In the genomic region with DNA sequence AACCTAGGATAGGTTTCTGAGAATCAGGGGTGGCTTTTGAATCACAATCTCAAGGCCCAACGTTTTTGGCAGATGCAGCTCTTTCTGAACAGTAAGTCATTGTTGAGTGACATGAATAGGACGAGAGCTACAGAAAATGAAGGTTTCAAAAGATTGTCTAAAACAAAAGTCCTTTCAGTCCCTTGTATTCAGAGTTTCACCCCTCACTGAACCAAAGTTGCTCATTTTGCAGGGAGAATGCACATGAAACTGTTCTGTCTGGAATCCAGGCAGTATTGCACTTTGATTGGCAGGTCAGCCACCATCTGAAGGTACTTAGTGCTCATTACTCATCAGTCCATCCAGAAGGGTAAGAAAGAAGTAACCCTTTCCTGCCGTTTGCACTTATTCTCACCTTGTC, we compare ENCODE assay signal across 19 cellular contexts. TPM values are rescaled to one million over a fixed set of nuclear protein-coding genes. Genes with fewer than 3 reads are reported as not detected.
DNase-seq lines count a peak whose midpoint lies in the region; ATAC-seq and TF ChIP-seq lines count a peak whose summit lies in the region.
"Had no signal": no experiment of that assay in that cellular context is flagged by ENCODE, and none has a peak within 500 bp of the region (broad histone marks: within the 10 kb centered on the region; RNA-seq: fewer than 3 reads in every experiment).

No MANE protein-coding gene starts in this region.

- no peak overlapping the region for H3K27ac ChIP-seq in CD4-positive, CD25-positive, alpha-beta regulatory T cell (ENCODE audit: insufficient read depth, low read length, poor library complexity, severe bottlenecking)
- peak overlapping the region; percentile 30 for H3K27ac ChIP-seq in cingulate gyrus (ENCODE audit: low read depth, low read length)
- no peak overlapping the region for H3K27ac ChIP-seq in vagina
- H3K27ac ChIP-seq: right atrium auricular region had no signal

- H3K27me3 ChIP-seq in CD4-positive, CD25-positive, alpha-beta regulatory T cell (ENCODE audit: control insufficient read depth, insufficient read depth, low read length): no peaks in the 10 kb centered on the region
- H3K27me3 ChIP-seq in vagina: no peaks in the 10 kb centered on the region
- H3K27me3 ChIP-seq: MG63, right atrium auricular region, tibial nerve had no signal

- no peak for DNase-seq in CD4-positive, CD25-positive, alpha-beta regulatory T cell
- DNase-seq in OCI-M1 (lab: John Stamatoyannopoulos, UW) (peak; percentile 28), midbrain (lab: John Stamatoyannopoulos, UW) (peak; percentile 54), vagina (ENCODE audit: extremely low spot score in 2 of 2) (no peak), progenitor cell of endocrine pancreas (ENCODE audit: low spot score, unreplicated experiment) (no peak), sciatic nerve (ENCODE audit: low spot score) (no peak)
- DNase-seq: activated CD8-positive, alpha-beta memory T cell treated with anti-CD3 and anti-CD28 coated beads, Interleukin-2, amount 50 U/mL, for 4 hours; BE2C; DMS 273 treated with DMSO at 0.1 percent for 48 hours; left ventricle myocardium superior; MG63; naive B cell; NCI-H1930; NCI-H526 had no signal

- H3K36me3 ChIP-seq in CD4-positive, CD25-positive, alpha-beta regulatory T cell (ENCODE audit: control insufficient read depth, insufficient read depth, low read length): no peaks in the 10 kb centered on the region
- H3K36me3 ChIP-seq in vagina: no peaks in the 10 kb centered on the region
- H3K36me3 ChIP-seq: BE2C, MG63, right atrium auricular region, tibial nerve had no signal

- H3K9me3 ChIP-seq in CD4-positive, CD25-positive, alpha-beta regulatory T cell (ENCODE audit: control insufficient read depth in 2 of 2, low read length in 2 of 2): no peaks in the 10 kb centered on the region
- no peaks in the 10 kb centered on the region for H3K9me3 ChIP-seq in vagina
- H3K9me3 ChIP-seq: BE2C, MG63, right atrium auricular region, tibial nerve had no signal

- intact Hi-C loops in vagina (cut with DNase I): no loop called here
- intact Hi-C loops in sciatic nerve (cut with DNase I): no loop called here

- H3K4me1 ChIP-seq in CD4-positive, CD25-positive, alpha-beta regulatory T cell (ENCODE audit: control insufficient read depth, insufficient read depth, low read length, poor library complexity, severe bottlenecking): peaks cover 7% of the 10 kb centered on the region
- peaks cover 8% of the 10 kb centered on the region for H3K4me1 ChIP-seq in vagina
- H3K4me1 ChIP-seq: BE2C, right atrium auricular region had no signal

- H3K36me3 Mint-ChIP-seq in CD4-positive, CD25-positive, alpha-beta regulatory T cell: no peaks in the 10 kb centered on the region
- H3K36me3 Mint-ChIP-seq in progenitor cell of endocrine pancreas (ENCODE audit: insufficient read depth): no peaks in the 10 kb centered on the region
- H3K36me3 Mint-ChIP-seq: naive B cell had no signal

- TF ChIP-seq CTCF in vagina (IDR thresholded peaks at IDR 0.05) (no peak), progenitor cell of endocrine pancreas (IDR thresholded peaks at IDR 0.05; ENCODE audit: unreplicated experiment) (no peak)

- H3K4me3 Mint-ChIP-seq in CD4-positive, CD25-positive, alpha-beta regulatory T cell: no peak overlapping the region
- no peak overlapping the region for H3K4me3 Mint-ChIP-seq in progenitor cell of endocrine pancreas (ENCODE audit: low read depth)
- H3K4me3 Mint-ChIP-seq: T-helper 1 cell treated with Interleukin-12 subunit alpha and Interleukin-12 subunit beta and Interleukin-4 antibody, amounts not matched to agents 30 μg/mL and 1 μg/mL, for 36 hours had no signal

- H3K27me3 Mint-ChIP-seq in CD4-positive, CD25-positive, alpha-beta regulatory T cell: no peaks in the 10 kb centered on the region
- H3K27me3 Mint-ChIP-seq in progenitor cell of endocrine pancreas: peaks cover 55% of the 10 kb centered on the region
- H3K27me3 Mint-ChIP-seq: naive B cell had no signal

- H3K4me3 ChIP-seq in CD4-positive, CD25-positive, alpha-beta regulatory T cell (ENCODE audit: low read depth, low read length): no peak overlapping the region
- no peak overlapping the region for H3K4me3 ChIP-seq in vagina
- H3K4me3 ChIP-seq: MG63, right atrium auricular region, tibial nerve had no signal

- TF ChIP-seq POLR2A in vagina (IDR thresholded peaks at IDR 0.05): no peak

- peaks cover 5 to 25% (median 20%) of the 10 kb centered on the region in 4 donors for H3K4me1 Mint-ChIP-seq in CD4-positive, CD25-positive, alpha-beta regulatory T cell
- peaks cover 16% of the 10 kb centered on the region for H3K4me1 Mint-ChIP-seq in progenitor cell of endocrine pancreas (ENCODE audit: low read depth)

- H3K9me3 Mint-ChIP-seq in CD4-positive, CD25-positive, alpha-beta regulatory T cell: peaks cover 0 to 9% (median 2%) of the 10 kb centered on the region in 7 donors
- peaks cover 10% of the 10 kb centered on the region for H3K9me3 Mint-ChIP-seq in progenitor cell of endocrine pancreas (ENCODE audit: low read depth)

- ATAC-seq in CD4-positive, CD25-positive, alpha-beta regulatory T cell (ENCODE audit: low read depth in 2 of 2): no peak
- ATAC-seq in GM21717 (IDR thresholded peaks at IDR 0.05; ENCODE audit: unreplicated experiment) (no peak), sciatic nerve (no peak)
- ATAC-seq: left ventricle myocardium superior had no signal

- H3K27ac Mint-ChIP-seq in CD4-positive, CD25-positive, alpha-beta regulatory T cell: peak overlapping the region in 2 of 3 donors; percentile 31 to 82
- no peak overlapping the region for H3K27ac Mint-ChIP-seq in progenitor cell of endocrine pancreas
- H3K27ac Mint-ChIP-seq: T-helper 1 cell treated with Interleukin-12 subunit alpha and Interleukin-12 subunit beta and Interleukin-4 antibody, amounts not matched to agents 30 μg/mL and 1 μg/mL, for 36 hours had no signal

RNA-seq across cellular contexts. Expression of gene RASGRP1, which starts 24.1 kb away (rescaled TPM):
- 216 TPM for total RNA-seq in CD4-positive, CD25-positive, alpha-beta regulatory T cell
- 100 to 1,000 TPM in 1 of 4 donors, 10 to 100 TPM in 3; 74.5 to 108 (median 86.6) TPM for polyA plus RNA-seq in CD4-positive, CD25-positive, alpha-beta regulatory T cell
- total RNA-seq in vagina (8.8 TPM), progenitor cell of endocrine pancreas (1.5 and 1.7 TPM in 2 replicates), sciatic nerve (1.2 TPM)

Comparison
In these comparisons a context has a peak if more than half of its experiments do, and no peak if none do; other contexts are left out.
1. DNase-seq: peak in OCI-M1 (single experiment) and midbrain (single experiment); none in CD4-positive, CD25-positive, alpha-beta regulatory T cell (0 of 3), vagina (0 of 2), progenitor cell of endocrine pancreas (single experiment) and sciatic nerve (single experiment).
2. RNA of gene RASGRP1, which starts 24.1 kb away (total RNA-seq): 216 TPM in CD4-positive, CD25-positive, alpha-beta regulatory T cell (single experiment); 8.8 TPM in vagina (single experiment), 1.5 to 1.7 TPM in progenitor cell of endocrine pancreas and 1.2 TPM in sciatic nerve (single experiment); every median in the first group is over 10 times any median in the second.